8 cellular contexts compared by ENCODE assay signal in genomic region chr1:202349263-202349928, GRCh38. TPM values are rescaled to one million over a fixed set of nuclear protein-coding genes. Genes with fewer than 3 reads are reported as not detected.
DNase-seq lines count a peak whose midpoint lies in the region; ATAC-seq, FAIRE-seq and TF ChIP-seq lines count a peak whose summit lies in the region.

No MANE protein-coding gene starts in this region.

- no peaks in the 10 kb centered on the region for H3F3A ChIP-seq in Loucy (ENCODE audit: low read depth)

- H3K36me3 ChIP-seq in Loucy (ENCODE audit: insufficient read depth, low read length): no peaks in the 10 kb centered on the region
- H3K36me3 ChIP-seq in pancreas: no peaks in the 10 kb centered on the region

- H3K9ac ChIP-seq in Loucy (ENCODE audit: low read depth, low read length, poor library complexity, severe bottlenecking): peak overlapping the region; percentile 79

- H3K4me1 Mint-ChIP-seq in activated CD8-positive, alpha-beta memory T cell treated with anti-CD3 and anti-CD28 coated beads, Interleukin-2, amount 10 ng/mL, durations not matched to agents 7 days and 5 days: peaks cover 23% of the 10 kb centered on the region
- peaks cover 7% of the 10 kb centered on the region for H3K4me1 Mint-ChIP-seq in glutamatergic neuron (ENCODE audit: low read depth, unreplicated experiment)

- H2AFZ ChIP-seq in Loucy (ENCODE audit: low read length): peak overlapping the region; percentile 88

- H3K4me3 Mint-ChIP-seq in activated CD8-positive, alpha-beta memory T cell treated with anti-CD3 and anti-CD28 coated beads, Interleukin-2, amount 10 ng/mL, durations not matched to agents 7 days and 5 days: peak overlapping the region; percentile 85
- peak overlapping the region; percentile 96 for H3K4me3 Mint-ChIP-seq in glutamatergic neuron (ENCODE audit: unreplicated experiment)

- no peak for FAIRE-seq in pancreas (lab: Jason Lieb, UNC)

- no peaks in the 10 kb centered on the region for H3K27me3 ChIP-seq in Loucy (ENCODE audit: insufficient read depth, low read length, poor library complexity, severe bottlenecking)
- H3K27me3 ChIP-seq in pancreas: no peaks in the 10 kb centered on the region

- no peaks in the 10 kb centered on the region for H3K9me2 ChIP-seq in Loucy (replicated peaks; ENCODE audit: low read depth, low read length)

- ATAC-seq in activated CD8-positive, alpha-beta memory T cell treated with anti-CD3 and anti-CD28 coated beads, Interleukin-2, amount 10 ng/mL, durations not matched to agents 7 days and 5 days: no peak
- ATAC-seq in pancreas: peak; percentile 2 to 22 (median 13)
- no peak for ATAC-seq in HG03469 (IDR thresholded peaks at IDR 0.05; ENCODE audit: unreplicated experiment)
- ATAC-seq in GM21360 (IDR thresholded peaks at IDR 0.05; ENCODE audit: unreplicated experiment): no peak

- H4K20me1 ChIP-seq in Loucy (ENCODE audit: insufficient read depth, low read length, poor library complexity, severe bottlenecking): peaks cover 7% of the 10 kb centered on the region

- CTCF ChIA-PET in activated CD8-positive, alpha-beta memory T cell treated with anti-CD3 and anti-CD28 coated beads, Interleukin-2, amount 10 ng/mL, durations not matched to agents 7 days and 5 days (lab: Charles Lee): interaction anchor here (0.9 to 1.6 kb wide), 5 partner anchors 8 to 370 kb away, joined by 3 to 7 read pairs (median 3); partner anchors contain the start of genes LGR6 and UBE2T

- intact Hi-C loops in pancreas (cut with DNase I): no loop called here

- TF ChIP-seq CTCF in Loucy (conservative IDR thresholded peaks at IDR 0.05; ENCODE audit: low read length): no peak
- TF ChIP-seq CTCF in glutamatergic neuron (IDR thresholded peaks at IDR 0.05; ENCODE audit: partially characterized antibody, unreplicated experiment): no peak
- no peak for TF ChIP-seq CTCF in pancreas (IDR thresholded peaks at IDR 0.05)

- H3K27ac Mint-ChIP-seq in activated CD8-positive, alpha-beta memory T cell treated with anti-CD3 and anti-CD28 coated beads, Interleukin-2, amount 10 ng/mL, durations not matched to agents 7 days and 5 days: peak overlapping the region; percentile 74
- H3K27ac Mint-ChIP-seq in glutamatergic neuron (ENCODE audit: unreplicated experiment): peak overlapping the region; percentile 60

- peak; percentile 44 for DNase-seq in activated CD8-positive, alpha-beta memory T cell treated with anti-CD3 and anti-CD28 coated beads, Interleukin-2, amount 10 ng/mL, durations not matched to agents 7 days and 5 days
- DNase-seq in activated CD8-positive, alpha-beta memory T cell treated with anti-CD3 and anti-CD28 coated beads, Interleukin-2, amount 50 U/mL, for 4 hours: no peak
- DNase-seq in activated naive CD4-positive, alpha-beta T cell treated with anti-CD3 and anti-CD28 coated beads, Interleukin-2, amount 50 U/mL, for 16 hours: peak; percentile 16
- no peak for DNase-seq in glutamatergic neuron
- no peak for DNase-seq in pancreas

- H3K9me3 Mint-ChIP-seq in activated CD8-positive, alpha-beta memory T cell treated with anti-CD3 and anti-CD28 coated beads, Interleukin-2, amount 10 ng/mL, durations not matched to agents 7 days and 5 days (ENCODE audit: low read depth): no peaks in the 10 kb centered on the region
- H3K9me3 Mint-ChIP-seq in glutamatergic neuron (ENCODE audit: unreplicated experiment): no peaks in the 10 kb centered on the region

- peaks cover 34% of the 10 kb centered on the region for H3K79me2 ChIP-seq in Loucy (ENCODE audit: insufficient read depth, low read length)

- peak overlapping the region; percentile 83 for H3K4me3 ChIP-seq in Loucy (ENCODE audit: low read length, poor library complexity, severe bottlenecking)
- peak overlapping the region; percentile 89 to 98 (median 96) for H3K4me3 ChIP-seq in pancreas

- H3K9me3 ChIP-seq in Loucy (ENCODE audit: insufficient read depth, low read depth, low read length) (no peaks in the 10 kb centered on the region), pancreas (no peaks in the 10 kb centered on the region)

- peak overlapping the region; percentile 85 for H3K4me2 ChIP-seq in Loucy (ENCODE audit: low read depth, low read length, poor library complexity, severe bottlenecking)

- 4% methylated on average over 10 of the region's 10 CpGs for WGBS in pancreas, 2 donors

- H3K36me3 Mint-ChIP-seq in activated CD8-positive, alpha-beta memory T cell treated with anti-CD3 and anti-CD28 coated beads, Interleukin-2, amount 10 ng/mL, durations not matched to agents 7 days and 5 days: no peaks in the 10 kb centered on the region
- no peaks in the 10 kb centered on the region for H3K36me3 Mint-ChIP-seq in glutamatergic neuron (ENCODE audit: unreplicated experiment)

- no peaks in the 10 kb centered on the region for H3K27me3 Mint-ChIP-seq in activated CD8-positive, alpha-beta memory T cell treated with anti-CD3 and anti-CD28 coated beads, Interleukin-2, amount 10 ng/mL, durations not matched to agents 7 days and 5 days
- H3K27me3 Mint-ChIP-seq in glutamatergic neuron (ENCODE audit: unreplicated experiment): no peaks in the 10 kb centered on the region

- peaks cover 35% of the 10 kb centered on the region for H3K4me1 ChIP-seq in Loucy (ENCODE audit: insufficient read depth, low read length, poor library complexity, severe bottlenecking)
- peaks cover 0 to 15% (median 0%) of the 10 kb centered on the region in 3 donors for H3K4me1 ChIP-seq in pancreas

- peak overlapping the region; percentile 86 to 90 (median 88) for H3K27ac ChIP-seq in pancreas

RNA-seq across cellular contexts. Expression of gene PPP1R12B, which starts 0.9 kb away (rescaled TPM):
- total RNA-seq in activated CD8-positive, alpha-beta memory T cell treated with anti-CD3 and anti-CD28 coated beads, Interleukin-2, amount 10 ng/mL, durations not matched to agents 7 days and 5 days: 10 to 100 TPM; 20.3 to 34.2 TPM
- 37.3 TPM for total RNA-seq in glutamatergic neuron (ENCODE audit: unreplicated experiment)
- 10 to 100 TPM in 5 of 6 donors, 1 to 10 TPM in 1; 8.2 to 29.4 (median 14.0) TPM for total RNA-seq in pancreas
- 1 to 10 TPM; 4.4 to 5.1 TPM for polyA plus RNA-seq in pancreas

RNA-seq across cellular contexts. Expression of gene UBE2T, which starts 7.7 kb away (rescaled TPM):
- total RNA-seq in activated CD8-positive, alpha-beta memory T cell treated with anti-CD3 and anti-CD28 coated beads, Interleukin-2, amount 10 ng/mL, durations not matched to agents 7 days and 5 days: 10 to 100 TPM; 77.3 to 86.0 TPM
- total RNA-seq in glutamatergic neuron (ENCODE audit: unreplicated experiment) (20.8 TPM), pancreas (1 to 10 TPM in 1 of 6 donors, under 1 TPM in 4, not detected in 1; 0.35 to 1.2 (median 0.57) TPM)
- 1 to 10 TPM in 1 of 2 donors, under 1 TPM in 1; 0.76 to 2.3 TPM for polyA plus RNA-seq in pancreas

Comparison
In these comparisons a context has a peak if more than half of its experiments do, and no peak if none do; other contexts are left out.
1. DNase-seq: peak in activated CD8-positive, alpha-beta memory T cell treated with anti-CD3 and anti-CD28 coated beads, Interleukin-2, amount 10 ng/mL, durations not matched to agents 7 days and 5 days (single experiment) and activated naive CD4-positive, alpha-beta T cell treated with anti-CD3 and anti-CD28 coated beads, Interleukin-2, amount 50 U/mL, for 16 hours (single experiment); none in activated CD8-positive, alpha-beta memory T cell treated with anti-CD3 and anti-CD28 coated beads, Interleukin-2, amount 50 U/mL, for 4 hours (single experiment), glutamatergic neuron (single experiment) and pancreas (0 of 6).
2. ATAC-seq: peak in pancreas (4 of 4); none in activated CD8-positive, alpha-beta memory T cell treated with anti-CD3 and anti-CD28 coated beads, Interleukin-2, amount 10 ng/mL, durations not matched to agents 7 days and 5 days (single experiment), HG03469 (single experiment) and GM21360 (single experiment).
3. RNA of gene UBE2T, which starts 7.7 kb away (total RNA-seq): 77.3 to 86.0 TPM in activated CD8-positive, alpha-beta memory T cell treated with anti-CD3 and anti-CD28 coated beads, Interleukin-2, amount 10 ng/mL, durations not matched to agents 7 days and 5 days and 20.8 TPM in glutamatergic neuron (single experiment); 0.35 to 1.2 TPM in pancreas; every median in the first group is over 10 times any median in the second.